Comparison of ENCODE assay signal across 16 cellular contexts in the genomic region with DNA sequence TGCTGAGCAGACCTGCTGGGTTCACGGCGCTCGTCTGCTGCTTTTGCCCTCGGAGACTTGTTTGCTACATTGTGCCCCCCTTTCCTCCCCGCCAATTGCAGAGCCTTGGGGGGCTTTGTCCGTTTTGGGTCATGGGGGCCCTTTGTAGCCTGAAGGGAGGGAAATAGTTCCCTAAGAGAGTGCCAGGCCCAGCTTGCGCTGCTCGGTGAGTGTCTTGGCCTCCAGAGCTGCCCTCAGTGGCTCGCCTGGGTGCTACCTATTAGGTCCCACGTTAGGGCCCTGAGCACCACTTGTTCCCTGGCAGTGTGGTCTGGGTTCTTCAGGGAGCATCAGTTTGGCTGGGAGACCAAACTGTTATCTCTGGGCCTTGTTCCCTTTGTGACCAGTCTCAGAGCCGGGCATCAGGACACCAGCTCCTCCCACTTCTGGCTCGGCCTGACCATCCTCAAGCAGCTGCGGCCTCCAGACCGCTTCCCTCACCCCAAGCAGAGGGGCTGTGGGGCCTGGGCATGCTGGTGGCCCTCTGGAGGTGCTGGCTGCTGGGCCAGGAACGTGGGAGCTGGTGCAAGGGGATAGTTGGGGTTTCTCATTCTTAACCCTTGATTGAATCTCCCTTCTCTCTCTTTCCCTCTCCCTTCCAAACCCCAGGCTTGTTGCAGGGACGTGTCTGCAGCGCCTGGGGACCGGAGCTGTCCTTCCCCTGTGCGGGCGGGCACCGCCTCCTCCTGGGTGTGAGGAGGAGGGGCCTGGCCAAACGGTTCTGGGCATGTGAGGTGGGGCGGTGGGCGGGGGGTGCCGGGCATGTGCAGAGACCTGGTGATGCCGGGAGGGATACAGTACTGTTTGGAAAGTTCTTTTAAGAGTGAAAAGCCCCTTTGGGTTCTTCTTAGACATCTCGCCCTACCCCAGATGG. TPM values are rescaled to one million over a fixed set of nuclear protein-coding genes. Genes with fewer than 3 reads are reported as not detected.
DNase-seq lines count a peak whose midpoint lies in the region; ATAC-seq and TF ChIP-seq lines count a peak whose summit lies in the region.
"Had no signal": no experiment of that assay in that cellular context is flagged by ENCODE, and none has a peak within 500 bp of the region (broad histone marks: within the 10 kb centered on the region; RNA-seq: fewer than 3 reads in every experiment).

No MANE protein-coding gene starts in this region.

- H3K9me3 ChIP-seq in vagina: no peaks in the 10 kb centered on the region

- intact Hi-C loops in Right ventricle myocardium inferior (cut with DNase I): no loop called here
- intact Hi-C loops in cardiac septum (cut with DNase I): no loop called here
- intact Hi-C loops in vagina (cut with DNase I): no loop called here

- peaks cover 36% of the 10 kb centered on the region for H3K4me1 ChIP-seq in vagina

- no peak for TF ChIP-seq CTCF in vagina (IDR thresholded peaks at IDR 0.05)

- no peak for TF ChIP-seq POLR2A in vagina (IDR thresholded peaks at IDR 0.05)

- no peak overlapping the region for H3K4me3 ChIP-seq in vagina
- H3K4me3 ChIP-seq: GM12878 had no signal

- DNase-seq in Right ventricle myocardium inferior (ENCODE audit: missing footprints) (peak; percentile 63), cardiac septum (ENCODE audit: low spot score) (no peak), globus pallidus (ENCODE audit: low spot score) (peak; percentile 67), islet precursor cell (peak; percentile 47), vagina (ENCODE audit: extremely low spot score in 2 of 2) (no peak), NCI-H1092 treated with DMSO at 0.1 percent for 48 hours (lab: John Stamatoyannopoulos, UW) (no peak)
- DNase-seq in activated CD8-positive, alpha-beta memory T cell treated with anti-CD3 and anti-CD28 coated beads, Interleukin-2, amount 50 U/mL, for 48 hours: no peak
- DNase-seq: COR-L47, H9, NCI-H146, NCI-H446, NCI-H748 treated with DMSO at 0.1 percent for 48 hours, PC-3, SHP77 had no signal

- H3K36me3 ChIP-seq in vagina: peaks cover 7 to 71% of the 10 kb centered on the region in 2 donors

- H3K27me3 ChIP-seq in vagina: no peaks in the 10 kb centered on the region

- H3K27ac ChIP-seq in vagina: peak overlapping the region; percentile 7

- peak; percentile 66 for ATAC-seq in Right ventricle myocardium inferior
- ATAC-seq in HG02588 (IDR thresholded peaks at IDR 0.05; ENCODE audit: unreplicated experiment): no peak
- ATAC-seq: GM12878, PC-3 had no signal

RNA-seq across cellular contexts. Expression of a gene that starts 16.0 kb away (rescaled TPM):
- total RNA-seq in Right ventricle myocardium inferior: 7.5 TPM
- 5.7 TPM for total RNA-seq in cardiac septum
- total RNA-seq in vagina: 169 TPM

RNA-seq across cellular contexts. Expression of a gene that starts 38.1 kb away (rescaled TPM):
- total RNA-seq in Right ventricle myocardium inferior: 47.4 TPM
- 47.2 TPM for total RNA-seq in cardiac septum
- total RNA-seq in vagina: 79.1 TPM

RNA-seq across cellular contexts. Expression of a gene that starts 38.3 kb away (rescaled TPM):
- total RNA-seq in Right ventricle myocardium inferior (15.9 TPM), cardiac septum (11.3 TPM), vagina (44.0 TPM)

RNA-seq across cellular contexts. Expression of a gene that starts 59.8 kb away (rescaled TPM):
- total RNA-seq in Right ventricle myocardium inferior (23.8 TPM), cardiac septum (11.5 TPM), vagina (18.4 TPM)

Comparison
In these comparisons a context has a peak if more than half of its experiments do, and no peak if none do; other contexts are left out.
1. DNase-seq: peak in Right ventricle myocardium inferior (single experiment), globus pallidus (single experiment) and islet precursor cell (single experiment); none in cardiac septum (single experiment), vagina (0 of 2), NCI-H1092 treated with DMSO at 0.1 percent for 48 hours (single experiment) and activated CD8-positive, alpha-beta memory T cell treated with anti-CD3 and anti-CD28 coated beads, Interleukin-2, amount 50 U/mL, for 48 hours (single experiment).
2. RNA of a gene that starts 16.0 kb away (total RNA-seq): 169 TPM in vagina (single experiment); 7.5 TPM in Right ventricle myocardium inferior (single experiment) and 5.7 TPM in cardiac septum (single experiment); every median in the first group is over 10 times any median in the second.